Comparison of ENCODE assay signal across 1 cellular context in the genomic region with DNA sequence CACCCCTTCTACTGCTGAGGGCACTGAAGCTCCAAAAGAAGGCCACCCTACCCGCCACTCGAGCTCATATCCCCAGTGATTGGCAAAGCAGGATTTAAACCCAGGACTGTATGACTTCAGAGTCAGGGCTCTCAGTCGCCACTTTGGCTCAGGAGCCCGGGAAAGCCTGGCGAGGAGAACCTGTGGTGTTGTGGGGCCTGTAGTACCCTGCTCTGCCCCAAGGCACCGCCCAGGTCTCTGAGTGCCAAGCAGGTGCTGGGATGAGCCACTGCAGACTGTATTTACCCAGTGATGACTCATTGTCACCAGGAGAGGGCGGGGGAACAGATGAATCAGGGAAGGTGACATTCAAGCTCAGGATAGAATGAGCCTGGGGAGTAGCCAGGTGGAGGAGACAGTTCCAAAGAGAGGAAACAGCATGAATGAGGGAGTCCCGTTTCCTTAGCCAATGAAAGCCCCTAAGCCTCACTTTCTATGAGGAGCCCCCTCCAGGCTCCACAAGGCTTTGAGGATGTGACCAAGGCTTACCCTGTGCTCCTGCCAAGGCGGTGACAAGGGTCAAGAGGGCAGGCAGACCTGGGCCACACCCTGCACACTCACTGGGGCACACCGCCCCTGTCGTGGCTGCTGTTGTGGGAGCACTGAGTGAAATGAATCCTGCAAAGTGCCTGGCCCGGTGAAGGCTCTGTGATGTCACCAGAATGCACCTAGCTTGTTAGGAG.
TF ChIP-seq lines count a peak whose summit lies in the region.

No MANE protein-coding gene starts in this region.

TF ChIP-seq in HepG2, 621 proteins besides CTCF, POLR2A, EP300 and RAD21 (continued from another document and continues in another):
- TF ChIP-seq, protein P1, sequence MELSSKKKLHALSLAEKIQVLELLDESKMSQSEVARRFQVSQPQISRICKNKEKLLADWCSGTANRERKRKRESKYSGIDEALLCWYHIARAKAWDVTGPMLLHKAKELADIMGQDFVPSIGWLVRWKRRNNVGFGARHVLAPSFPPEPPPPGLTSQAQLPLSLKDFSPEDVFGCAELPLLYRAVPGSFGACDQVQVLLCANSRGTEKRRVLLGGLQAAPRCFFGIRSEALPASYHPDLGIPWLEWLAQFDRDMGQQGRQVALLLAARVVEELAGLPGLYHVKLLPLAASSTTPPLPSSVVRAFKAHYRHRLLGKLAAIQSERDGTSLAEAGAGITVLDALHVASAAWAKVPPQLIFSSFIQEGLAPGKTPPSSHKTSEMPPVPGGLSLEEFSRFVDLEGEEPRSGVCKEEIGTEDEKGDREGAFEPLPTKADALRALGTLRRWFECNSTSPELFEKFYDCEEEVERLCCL (CRISPR knock-in tag; IDR thresholded peaks at IDR 0.05; ENCODE audit: borderline replicate concordance): no peak
- TF ChIP-seq FOXP1 (IDR thresholded peaks at IDR 0.05): no peak
- peak; percentile 16; the same call in 1 of the 2 replicates for TF ChIP-seq FOXP1 (CRISPR knock-in tag; IDR thresholded peaks at IDR 0.05)
- TF ChIP-seq ATF1 (CRISPR knock-in tag; IDR thresholded peaks at IDR 0.05): no peak
- TF ChIP-seq, protein P2, sequence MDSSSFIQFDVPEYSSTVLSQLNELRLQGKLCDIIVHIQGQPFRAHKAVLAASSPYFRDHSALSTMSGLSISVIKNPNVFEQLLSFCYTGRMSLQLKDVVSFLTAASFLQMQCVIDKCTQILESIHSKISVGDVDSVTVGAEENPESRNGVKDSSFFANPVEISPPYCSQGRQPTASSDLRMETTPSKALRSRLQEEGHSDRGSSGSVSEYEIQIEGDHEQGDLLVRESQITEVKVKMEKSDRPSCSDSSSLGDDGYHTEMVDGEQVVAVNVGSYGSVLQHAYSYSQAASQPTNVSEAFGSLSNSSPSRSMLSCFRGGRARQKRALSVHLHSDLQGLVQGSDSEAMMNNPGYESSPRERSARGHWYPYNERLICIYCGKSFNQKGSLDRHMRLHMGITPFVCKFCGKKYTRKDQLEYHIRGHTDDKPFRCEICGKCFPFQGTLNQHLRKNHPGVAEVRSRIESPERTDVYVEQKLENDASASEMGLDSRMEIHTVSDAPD (CRISPR knock-in tag; IDR thresholded peaks at IDR 0.05): peak; percentile 78
- no peak for TF ChIP-seq ZNF44 (CRISPR knock-in tag; IDR thresholded peaks at IDR 0.05)
- TF ChIP-seq ZNF510 (CRISPR knock-in tag; IDR thresholded peaks at IDR 0.05; ENCODE audit: low read depth): no peak
- TF ChIP-seq ZNF781 (CRISPR knock-in tag; IDR thresholded peaks at IDR 0.05; ENCODE audit: borderline replicate concordance, not compliant biosample characterization): no peak
- TF ChIP-seq, protein P3, sequence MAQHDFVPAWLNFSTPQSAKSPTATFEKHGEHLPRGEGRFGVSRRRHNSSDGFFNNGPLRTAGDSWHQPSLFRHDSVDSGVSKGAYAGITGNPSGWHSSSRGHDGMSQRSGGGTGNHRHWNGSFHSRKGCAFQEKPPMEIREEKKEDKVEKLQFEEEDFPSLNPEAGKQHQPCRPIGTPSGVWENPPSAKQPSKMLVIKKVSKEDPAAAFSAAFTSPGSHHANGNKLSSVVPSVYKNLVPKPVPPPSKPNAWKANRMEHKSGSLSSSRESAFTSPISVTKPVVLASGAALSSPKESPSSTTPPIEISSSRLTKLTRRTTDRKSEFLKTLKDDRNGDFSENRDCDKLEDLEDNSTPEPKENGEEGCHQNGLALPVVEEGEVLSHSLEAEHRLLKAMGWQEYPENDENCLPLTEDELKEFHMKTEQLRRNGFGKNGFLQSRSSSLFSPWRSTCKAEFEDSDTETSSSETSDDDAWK (CRISPR knock-in tag; IDR thresholded peaks at IDR 0.05): no peak
- TF ChIP-seq, protein P4, sequence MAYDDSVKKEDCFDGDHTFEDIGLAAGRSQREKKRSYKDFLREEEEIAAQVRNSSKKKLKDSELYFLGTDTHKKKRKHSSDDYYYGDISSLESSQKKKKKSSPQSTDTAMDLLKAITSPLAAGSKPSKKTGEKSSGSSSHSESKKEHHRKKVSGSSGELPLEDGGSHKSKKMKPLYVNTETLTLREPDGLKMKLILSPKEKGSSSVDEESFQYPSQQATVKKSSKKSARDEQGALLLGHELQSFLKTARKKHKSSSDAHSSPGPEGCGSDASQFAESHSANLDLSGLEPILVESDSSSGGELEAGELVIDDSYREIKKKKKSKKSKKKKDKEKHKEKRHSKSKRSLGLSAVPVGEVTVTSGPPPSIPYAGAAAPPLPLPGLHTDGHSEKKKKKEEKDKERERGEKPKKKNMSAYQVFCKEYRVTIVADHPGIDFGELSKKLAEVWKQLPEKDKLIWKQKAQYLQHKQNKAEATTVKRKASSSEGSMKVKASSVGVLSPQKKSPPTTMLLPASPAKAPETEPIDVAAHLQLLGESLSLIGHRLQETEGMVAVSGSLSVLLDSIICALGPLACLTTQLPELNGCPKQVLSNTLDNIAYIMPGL (CRISPR knock-in tag; IDR thresholded peaks at IDR 0.05; ENCODE audit: borderline replicate concordance in 1 of 2, low read depth in 1 of 2): peak in 1 of 2 experiments; percentile 55; a peak in 1 of 4 replicates
- TF ChIP-seq CBX5 (CRISPR knock-in tag; IDR thresholded peaks at IDR 0.05; ENCODE audit: borderline replicate concordance): peak; percentile 54; the same call in 1 of the 2 replicates
- no peak for TF ChIP-seq PRMT3 (CRISPR knock-in tag; IDR thresholded peaks at IDR 0.05; ENCODE audit: borderline replicate concordance, low read depth)
- TF ChIP-seq, protein P5, sequence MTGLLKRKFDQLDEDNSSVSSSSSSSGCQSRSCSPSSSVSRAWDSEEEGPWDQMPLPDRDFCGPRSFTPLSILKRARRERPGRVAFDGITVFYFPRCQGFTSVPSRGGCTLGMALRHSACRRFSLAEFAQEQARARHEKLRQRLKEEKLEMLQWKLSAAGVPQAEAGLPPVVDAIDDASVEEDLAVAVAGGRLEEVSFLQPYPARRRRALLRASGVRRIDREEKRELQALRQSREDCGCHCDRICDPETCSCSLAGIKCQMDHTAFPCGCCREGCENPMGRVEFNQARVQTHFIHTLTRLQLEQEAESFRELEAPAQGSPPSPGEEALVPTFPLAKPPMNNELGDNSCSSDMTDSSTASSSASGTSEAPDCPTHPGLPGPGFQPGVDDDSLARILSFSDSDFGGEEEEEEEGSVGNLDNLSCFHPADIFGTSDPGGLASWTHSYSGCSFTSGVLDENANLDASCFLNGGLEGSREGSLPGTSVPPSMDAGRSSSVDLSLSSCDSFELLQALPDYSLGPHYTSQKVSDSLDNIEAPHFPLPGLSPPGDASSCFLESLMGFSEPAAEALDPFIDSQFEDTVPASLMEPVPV (CRISPR knock-in tag; IDR thresholded peaks at IDR 0.05): peak; percentile 65; the same call in 1 of the 2 replicates
- TF ChIP-seq, protein P6, sequence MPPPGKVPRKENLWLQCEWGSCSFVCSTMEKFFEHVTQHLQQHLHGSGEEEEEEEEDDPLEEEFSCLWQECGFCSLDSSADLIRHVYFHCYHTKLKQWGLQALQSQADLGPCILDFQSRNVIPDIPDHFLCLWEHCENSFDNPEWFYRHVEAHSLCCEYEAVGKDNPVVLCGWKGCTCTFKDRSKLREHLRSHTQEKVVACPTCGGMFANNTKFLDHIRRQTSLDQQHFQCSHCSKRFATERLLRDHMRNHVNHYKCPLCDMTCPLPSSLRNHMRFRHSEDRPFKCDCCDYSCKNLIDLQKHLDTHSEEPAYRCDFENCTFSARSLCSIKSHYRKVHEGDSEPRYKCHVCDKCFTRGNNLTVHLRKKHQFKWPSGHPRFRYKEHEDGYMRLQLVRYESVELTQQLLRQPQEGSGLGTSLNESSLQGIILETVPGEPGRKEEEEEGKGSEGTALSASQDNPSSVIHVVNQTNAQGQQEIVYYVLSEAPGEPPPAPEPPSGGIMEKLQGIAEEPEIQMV (CRISPR knock-in tag; IDR thresholded peaks at IDR 0.05; ENCODE audit: low read depth): no peak
- TF ChIP-seq, protein P7, sequence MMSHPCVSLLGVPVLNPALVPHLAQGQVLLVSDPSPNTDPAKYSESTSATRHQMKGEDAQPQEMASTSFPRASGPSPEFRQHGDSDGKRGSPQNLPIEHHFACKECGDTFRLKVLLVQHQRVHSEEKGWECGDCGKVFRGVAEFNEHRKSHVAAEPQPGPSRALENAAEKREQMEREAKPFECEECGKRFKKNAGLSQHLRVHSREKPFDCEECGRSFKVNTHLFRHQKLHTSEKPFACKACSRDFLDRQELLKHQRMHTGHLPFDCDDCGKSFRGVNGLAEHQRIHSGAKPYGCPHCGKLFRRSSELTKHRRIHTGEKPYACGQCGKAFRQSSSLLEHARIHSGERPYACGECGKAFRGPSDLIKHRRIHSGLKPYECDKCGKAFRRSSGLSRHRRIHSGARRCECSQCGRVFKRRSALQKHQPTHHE (CRISPR knock-in tag; IDR thresholded peaks at IDR 0.05; ENCODE audit: borderline replicate concordance): no peak
- TF ChIP-seq NR2F2 (IDR thresholded peaks at IDR 0.05; ENCODE audit: borderline replicate concordance, low read depth): no peak
- TF ChIP-seq, protein P8, sequence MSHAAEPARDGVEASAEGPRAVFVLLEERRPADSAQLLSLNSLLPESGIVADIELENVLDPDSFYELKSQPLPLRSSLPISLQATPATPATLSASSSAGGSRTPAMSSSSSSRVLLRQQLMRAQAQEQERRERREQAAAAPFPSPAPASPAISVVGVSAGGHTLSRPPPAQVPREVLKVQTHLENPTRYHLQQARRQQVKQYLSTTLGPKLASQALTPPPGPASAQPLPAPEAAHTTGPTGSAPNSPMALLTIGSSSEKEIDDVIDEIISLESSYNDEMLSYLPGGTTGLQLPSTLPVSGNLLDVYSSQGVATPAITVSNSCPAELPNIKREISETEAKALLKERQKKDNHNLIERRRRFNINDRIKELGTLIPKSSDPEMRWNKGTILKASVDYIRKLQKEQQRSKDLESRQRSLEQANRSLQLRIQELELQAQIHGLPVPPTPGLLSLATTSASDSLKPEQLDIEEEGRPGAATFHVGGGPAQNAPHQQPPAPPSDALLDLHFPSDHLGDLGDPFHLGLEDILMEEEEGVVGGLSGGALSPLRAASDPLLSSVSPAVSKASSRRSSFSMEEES (CRISPR knock-in tag; IDR thresholded peaks at IDR 0.05): peak; percentile 88
- TF ChIP-seq, protein P9, sequence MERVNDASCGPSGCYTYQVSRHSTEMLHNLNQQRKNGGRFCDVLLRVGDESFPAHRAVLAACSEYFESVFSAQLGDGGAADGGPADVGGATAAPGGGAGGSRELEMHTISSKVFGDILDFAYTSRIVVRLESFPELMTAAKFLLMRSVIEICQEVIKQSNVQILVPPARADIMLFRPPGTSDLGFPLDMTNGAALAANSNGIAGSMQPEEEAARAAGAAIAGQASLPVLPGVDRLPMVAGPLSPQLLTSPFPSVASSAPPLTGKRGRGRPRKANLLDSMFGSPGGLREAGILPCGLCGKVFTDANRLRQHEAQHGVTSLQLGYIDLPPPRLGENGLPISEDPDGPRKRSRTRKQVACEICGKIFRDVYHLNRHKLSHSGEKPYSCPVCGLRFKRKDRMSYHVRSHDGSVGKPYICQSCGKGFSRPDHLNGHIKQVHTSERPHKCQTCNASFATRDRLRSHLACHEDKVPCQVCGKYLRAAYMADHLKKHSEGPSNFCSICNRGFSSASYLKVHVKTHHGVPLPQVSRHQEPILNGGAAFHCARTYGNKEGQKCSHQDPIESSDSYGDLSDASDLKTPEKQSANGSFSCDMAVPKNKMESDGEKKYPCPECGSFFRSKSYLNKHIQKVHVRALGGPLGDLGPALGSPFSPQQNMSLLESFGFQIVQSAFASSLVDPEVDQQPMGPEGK (CRISPR knock-in tag; IDR thresholded peaks at IDR 0.05): peak; percentile 73
- no peak for TF ChIP-seq HOXA5 (CRISPR knock-in tag; IDR thresholded peaks at IDR 0.05)
- no peak for TF ChIP-seq NFIB (CRISPR knock-in tag; IDR thresholded peaks at IDR 0.05; ENCODE audit: borderline replicate concordance)
- TF ChIP-seq ZNF205 (CRISPR knock-in tag; IDR thresholded peaks at IDR 0.05): peak; percentile 82; the same call in 1 of the 2 replicates
- TF ChIP-seq, protein P10, sequence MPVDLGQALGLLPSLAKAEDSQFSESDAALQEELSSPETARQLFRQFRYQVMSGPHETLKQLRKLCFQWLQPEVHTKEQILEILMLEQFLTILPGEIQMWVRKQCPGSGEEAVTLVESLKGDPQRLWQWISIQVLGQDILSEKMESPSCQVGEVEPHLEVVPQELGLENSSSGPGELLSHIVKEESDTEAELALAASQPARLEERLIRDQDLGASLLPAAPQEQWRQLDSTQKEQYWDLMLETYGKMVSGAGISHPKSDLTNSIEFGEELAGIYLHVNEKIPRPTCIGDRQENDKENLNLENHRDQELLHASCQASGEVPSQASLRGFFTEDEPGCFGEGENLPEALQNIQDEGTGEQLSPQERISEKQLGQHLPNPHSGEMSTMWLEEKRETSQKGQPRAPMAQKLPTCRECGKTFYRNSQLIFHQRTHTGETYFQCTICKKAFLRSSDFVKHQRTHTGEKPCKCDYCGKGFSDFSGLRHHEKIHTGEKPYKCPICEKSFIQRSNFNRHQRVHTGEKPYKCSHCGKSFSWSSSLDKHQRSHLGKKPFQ (CRISPR knock-in tag; IDR thresholded peaks at IDR 0.05; ENCODE audit: insufficient replicate concordance): no peak
- TF ChIP-seq ERF (CRISPR knock-in tag; IDR thresholded peaks at IDR 0.05): peak; percentile 37
- TF ChIP-seq HDAC2 (CRISPR knock-in tag; IDR thresholded peaks at IDR 0.05): peak; percentile 79
- TF ChIP-seq, protein P11, sequence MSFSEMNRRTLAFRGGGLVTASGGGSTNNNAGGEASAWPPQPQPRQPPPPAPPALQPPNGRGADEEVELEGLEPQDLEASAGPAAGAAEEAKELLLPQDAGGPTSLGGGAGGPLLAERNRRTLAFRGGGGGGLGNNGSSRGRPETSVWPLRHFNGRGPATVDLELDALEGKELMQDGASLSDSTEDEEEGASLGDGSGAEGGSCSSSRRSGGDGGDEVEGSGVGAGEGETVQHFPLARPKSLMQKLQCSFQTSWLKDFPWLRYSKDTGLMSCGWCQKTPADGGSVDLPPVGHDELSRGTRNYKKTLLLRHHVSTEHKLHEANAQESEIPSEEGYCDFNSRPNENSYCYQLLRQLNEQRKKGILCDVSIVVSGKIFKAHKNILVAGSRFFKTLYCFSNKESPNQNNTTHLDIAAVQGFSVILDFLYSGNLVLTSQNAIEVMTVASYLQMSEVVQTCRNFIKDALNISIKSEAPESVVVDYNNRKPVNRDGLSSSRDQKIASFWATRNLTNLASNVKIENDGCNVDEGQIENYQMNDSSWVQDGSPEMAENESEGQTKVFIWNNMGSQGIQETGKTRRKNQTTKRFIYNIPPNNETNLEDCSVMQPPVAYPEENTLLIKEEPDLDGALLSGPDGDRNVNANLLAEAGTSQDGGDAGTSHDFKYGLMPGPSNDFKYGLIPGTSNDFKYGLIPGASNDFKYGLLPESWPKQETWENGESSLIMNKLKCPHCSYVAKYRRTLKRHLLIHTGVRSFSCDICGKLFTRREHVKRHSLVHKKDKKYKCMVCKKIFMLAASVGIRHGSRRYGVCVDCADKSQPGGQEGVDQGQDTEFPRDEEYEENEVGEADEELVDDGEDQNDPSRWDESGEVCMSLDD (CRISPR knock-in tag; IDR thresholded peaks at IDR 0.05; ENCODE audit: borderline replicate concordance): no peak
